Comparison of ENCODE assay signal across 19 cellular contexts in genomic region chr14:44463386-44464004, GRCh38. TPM values are rescaled to one million over a fixed set of nuclear protein-coding genes. Genes with fewer than 3 reads are reported as not detected.
DNase-seq lines count a peak whose midpoint lies in the region; TF ChIP-seq lines count a peak whose summit lies in the region.
"Had no signal": no experiment of that assay in that cellular context is flagged by ENCODE, and none has a peak within 500 bp of the region (broad histone marks: within the 10 kb centered on the region; RNA-seq: fewer than 3 reads in every experiment).

No MANE protein-coding gene starts in this region.

- no peak overlapping the region for H3K27ac ChIP-seq in WERI-Rb-1
- no peak overlapping the region for H3K27ac ChIP-seq in ovary
- H3K27ac ChIP-seq: pancreas had no signal

- no peak overlapping the region for H3K4me3 Mint-ChIP-seq in activated T-helper 1 cell treated with anti-CD3 and anti-CD28 coated beads, Interleukin-12 subunit alpha, Interleukin-12 subunit beta, Interleukin-2, Interleukin-4 antibody, amounts not matched to agents 30 ng/mL and 10 ng/mL and 1 ng/mL, durations not matched to agents 14 hours and 24 hours and 36 hours
- H3K4me3 Mint-ChIP-seq: activated CD8-positive, alpha-beta T cell treated with anti-CD3 and anti-CD28 coated beads, Interleukin-2, amount 10 ng/mL, durations not matched to agents 7 days and 5 days; WTC11 had no signal

- no peaks in the 10 kb centered on the region for H3K36me3 ChIP-seq in WERI-Rb-1
- H3K36me3 ChIP-seq in ovary, result no peaks in the 10 kb centered on the region
- H3K36me3 ChIP-seq: MG63, pancreas had no signal

- TF ChIP-seq EP300 in ovary (IDR thresholded peaks at IDR 0.05), result no peak

- H3K27me3 ChIP-seq in WERI-Rb-1 (ENCODE audit: insufficient read depth, low read depth, severe bottlenecking), result peaks cover 10% of the 10 kb centered on the region
- no peaks in the 10 kb centered on the region for H3K27me3 ChIP-seq in ovary
- H3K27me3 ChIP-seq: MG63, pancreas had no signal

- no peak for TF ChIP-seq POLR2A in ovary (IDR thresholded peaks at IDR 0.05)

- no peaks in the 10 kb centered on the region for H3K9me3 ChIP-seq in WERI-Rb-1 (ENCODE audit: severe bottlenecking)
- H3K9me3 ChIP-seq in ovary, result no peaks in the 10 kb centered on the region
- H3K9me3 ChIP-seq: MG63, mucosa of descending colon, pancreas had no signal

- intact Hi-C loops in activated T-helper 1 cell treated with anti-CD3 and anti-CD28 coated beads, Interleukin-12 subunit alpha, Interleukin-12 subunit beta, Interleukin-2, Interleukin-4 antibody, amounts not matched to agents 30 ng/mL and 10 ng/mL and 1 ng/mL, durations not matched to agents 14 hours and 24 hours and 36 hours (cut with micrococcal nuclease), result no loop called here
- intact Hi-C loops in ovary (cut with DNase I), result no loop called here

- H3K36me3 Mint-ChIP-seq in activated T-helper 1 cell treated with anti-CD3 and anti-CD28 coated beads, Interleukin-12 subunit alpha, Interleukin-12 subunit beta, Interleukin-2, Interleukin-4 antibody, amounts not matched to agents 30 ng/mL and 10 ng/mL and 1 ng/mL, durations not matched to agents 14 hours and 24 hours and 36 hours (ENCODE audit: low read depth), result no peaks in the 10 kb centered on the region
- H3K36me3 Mint-ChIP-seq: WTC11 had no signal

- H3K27me3 Mint-ChIP-seq in activated T-helper 1 cell treated with anti-CD3 and anti-CD28 coated beads, Interleukin-12 subunit alpha, Interleukin-12 subunit beta, Interleukin-2, Interleukin-4 antibody, amounts not matched to agents 30 ng/mL and 10 ng/mL and 1 ng/mL, durations not matched to agents 14 hours and 24 hours and 36 hours (ENCODE audit: insufficient read depth), result no peaks in the 10 kb centered on the region

- no peak overlapping the region for H3K4me3 ChIP-seq in fibroblast of pulmonary artery (replicated peaks; ENCODE audit: low read depth, low read length)
- no peak overlapping the region for H3K4me3 ChIP-seq in WERI-Rb-1 (ENCODE audit: low read depth, low read length)
- H3K4me3 ChIP-seq in ovary, result no peak overlapping the region
- H3K4me3 ChIP-seq: MG63, mucosa of descending colon, pancreas had no signal

- no peaks in the 10 kb centered on the region for H3K4me1 Mint-ChIP-seq in activated T-helper 1 cell treated with anti-CD3 and anti-CD28 coated beads, Interleukin-12 subunit alpha, Interleukin-12 subunit beta, Interleukin-2, Interleukin-4 antibody, amounts not matched to agents 30 ng/mL and 10 ng/mL and 1 ng/mL, durations not matched to agents 14 hours and 24 hours and 36 hours (ENCODE audit: low read depth)

- TF ChIP-seq CTCF in fibroblast of pulmonary artery (IDR thresholded peaks at IDR 0.05; ENCODE audit: low read length, missing control alignments) (no peak), WERI-Rb-1 (IDR thresholded peaks at IDR 0.05; ENCODE audit: low read depth, low read length) (no peak), ovary (IDR thresholded peaks at IDR 0.05) (no peak)

- H3K4me1 ChIP-seq in ovary (ENCODE audit: insufficient read depth), result no peaks in the 10 kb centered on the region
- H3K4me1 ChIP-seq: pancreas had no signal

- no peak overlapping the region for H3K27ac Mint-ChIP-seq in activated T-helper 1 cell treated with anti-CD3 and anti-CD28 coated beads, Interleukin-12 subunit alpha, Interleukin-12 subunit beta, Interleukin-2, Interleukin-4 antibody, amounts not matched to agents 30 ng/mL and 10 ng/mL and 1 ng/mL, durations not matched to agents 14 hours and 24 hours and 36 hours
- H3K27ac Mint-ChIP-seq: activated CD8-positive, alpha-beta T cell treated with anti-CD3 and anti-CD28 coated beads, Interleukin-2, amount 10 ng/mL, durations not matched to agents 7 days and 5 days; WTC11 had no signal

- DNase-seq in DMS153 treated with DMSO at 0.1 percent for 48 hours (lab: John Stamatoyannopoulos, UW; ENCODE audit: unreplicated experiment) (peak; percentile 70), NCI-H1694 (lab: John Stamatoyannopoulos, UW) (peak; percentile 32), NCI-H510A (lab: John Stamatoyannopoulos, UW) (peak; percentile 16), fibroblast of pulmonary artery (ENCODE audit: low read depth) (peak; percentile 31), HuH-7 (ENCODE audit: low spot score) (no peak), WERI-Rb-1 (no peak), ovary (no peak)
- no peak for DNase-seq in activated T-helper 1 cell treated with anti-CD3 and anti-CD28 coated beads, Interleukin-12 subunit alpha, Interleukin-12 subunit beta, Interleukin-2, Interleukin-4 antibody, amounts not matched to agents 30 ng/mL and 10 ng/mL and 1 ng/mL, durations not matched to agents 14 hours and 24 hours and 36 hours (ENCODE audit: low spot score)
- DNase-seq: activated CD8-positive, alpha-beta T cell treated with anti-CD3 and anti-CD28 coated beads, Interleukin-2, amount 10 ng/mL, durations not matched to agents 7 days and 5 days; Calu3; foreskin melanocyte; MG63; mucosa of descending colon; pancreas; T-helper 1 cell had no signal

- peaks cover 4% of the 10 kb centered on the region for H3K9me3 Mint-ChIP-seq in activated T-helper 1 cell treated with anti-CD3 and anti-CD28 coated beads, Interleukin-12 subunit alpha, Interleukin-12 subunit beta, Interleukin-2, Interleukin-4 antibody, amounts not matched to agents 30 ng/mL and 10 ng/mL and 1 ng/mL, durations not matched to agents 14 hours and 24 hours and 36 hours

- WGBS in ovary, 3 donors, result 45 to 52% (median 49%) methylated on average over 4 of the region's 4 CpGs

RNA-seq across cellular contexts. Expression of gene FSCB, which starts 43.6 kb away (rescaled TPM):
- not detected in 2 replicates for total RNA-seq in activated T-helper 1 cell treated with anti-CD3 and anti-CD28 coated beads, Interleukin-12 subunit alpha, Interleukin-12 subunit beta, Interleukin-2, Interleukin-4 antibody, amounts not matched to agents 30 ng/mL and 10 ng/mL and 1 ng/mL, durations not matched to agents 14 hours and 24 hours and 36 hours
- under 1 TPM in 3 of 7 donors, not detected in 4; 0.10 to 0.15 (median 0.11) TPM for total RNA-seq in ovary
- polyA plus RNA-seq in ovary, result not detected
- total RNA-seq: activated CD8-positive, alpha-beta T cell treated with anti-CD3 and anti-CD28 coated beads, Interleukin-2, amount 10 ng/mL, durations not matched to agents 7 days and 5 days; Calu3; chondrocyte; left lobe of liver; mucosa of descending colon; WTC11 had no signal
- polyA plus RNA-seq: adipose tissue, pancreas had no signal

Comparison
In these comparisons a context has a peak if more than half of its experiments do, and no peak if none do; other contexts are left out.
1. DNase-seq: peak in DMS153 treated with DMSO at 0.1 percent for 48 hours (single experiment), NCI-H1694 (single experiment), NCI-H510A (single experiment) and fibroblast of pulmonary artery (single experiment); none in HuH-7 (single experiment), activated T-helper 1 cell treated with anti-CD3 and anti-CD28 coated beads, Interleukin-12 subunit alpha, Interleukin-12 subunit beta, Interleukin-2, Interleukin-4 antibody, amounts not matched to agents 30 ng/mL and 10 ng/mL and 1 ng/mL, durations not matched to agents 14 hours and 24 hours and 36 hours (single experiment), WERI-Rb-1 (single experiment) and ovary (0 of 5).